Comparison of ENCODE assay signal across 19 cellular contexts in the genomic region with DNA sequence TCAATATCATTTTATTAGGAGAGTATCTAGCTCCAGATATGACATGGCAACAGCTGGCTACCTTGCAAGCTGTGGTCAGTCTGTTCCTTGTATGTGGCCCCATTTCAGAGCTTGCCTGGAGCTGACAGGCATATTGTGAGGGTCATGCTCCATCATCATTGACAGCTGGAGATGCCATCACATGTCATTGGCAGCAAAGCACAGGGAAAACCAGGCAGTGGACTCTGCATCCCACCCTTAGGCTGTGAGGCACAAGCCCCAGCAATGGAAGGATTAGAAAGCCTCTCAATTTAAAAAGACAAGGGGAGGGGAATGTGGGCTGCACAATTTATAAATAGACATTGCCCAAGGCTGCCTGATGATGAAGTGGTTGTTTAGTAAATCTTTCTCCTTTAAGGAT.
"Had no signal": no experiment of that assay in that cellular context is flagged by ENCODE, and none has a peak within 500 bp of the region (broad histone marks: within the 10 kb centered on the region; RNA-seq: fewer than 3 reads in every experiment).

No MANE protein-coding gene starts in this region.

- H3K9me3 ChIP-seq: uterus had no signal

- DNase-seq: activated CD4-positive, alpha-beta memory T cell treated with anti-CD3 and anti-CD28 coated beads, Interleukin-2, amount 10 ng/mL, durations not matched to agents 7 days and 5 days; activated CD4-positive, alpha-beta T cell treated with anti-CD3 and anti-CD28 coated beads, Interleukin-2, amount 10 ng/mL, durations not matched to agents 24 days and 14 days; activated effector memory CD4-positive, alpha-beta T cell treated with Interleukin-2 at 50 U/mL for 16 hours; activated naive CD4-positive, alpha-beta T cell treated with anti-CD3 and anti-CD28 coated beads for 36 hours; activated naive CD8-positive, alpha-beta T cell treated with anti-CD3 and anti-CD28 coated beads, Interleukin-2, amount 10 ng/mL, durations not matched to agents 7 days and 5 days; activated T-cell treated with anti-CD3 and anti-CD28 coated beads, Interleukin-2, amount 50 U/mL, for 72 hours; dermis blood vessel endothelial cell; effector CD8-positive, alpha-beta T cell; glutamatergic neuron; left ventricle myocardium superior; mesenchymal stem cell; naive B cell; nucleus accumbens; stimulated activated CD4-positive, alpha-beta T cell treated with anti-CD3 and anti-CD28 coated beads, Interleukin-2, amount 100 ng/mL, for 48 hours; stimulated activated naive CD4-positive, alpha-beta T cell treated with Interleukin-2 at 50 U/mL for 16 hours; T-helper 17 cell; uterus had no signal

- H3K36me3 ChIP-seq: uterus had no signal

- ATAC-seq: activated T-cell treated with anti-CD3 and anti-CD28 coated beads, Interleukin-2, amount 50 U/mL, for 72 hours; left ventricle myocardium superior; sciatic nerve; T-helper 17 cell had no signal

- H3K27me3 ChIP-seq: uterus had no signal

- H3K4me1 ChIP-seq: parathyroid adenoma, uterus had no signal

- H3K27ac ChIP-seq: parathyroid adenoma, uterus had no signal

- H3K4me3 ChIP-seq: uterus had no signal
